In genomic region chr10:30940279-30940678, GRCh38 we compare ENCODE assay signal across 23 cellular contexts.
DNase-seq lines count a peak whose midpoint lies in the region; ATAC-seq, FAIRE-seq and TF ChIP-seq lines count a peak whose summit lies in the region.
"Had no signal": no experiment of that assay in that cellular context is flagged by ENCODE, and none has a peak within 500 bp of the region (broad histone marks: within the 10 kb centered on the region; RNA-seq: fewer than 3 reads in every experiment).

No MANE protein-coding gene starts in this region.

- WGBS in right lobe of liver (ENCODE audit: insufficient coverage, low coverage, low lambda C conversion rate, missing lambda C conversion rate) = 45% methylated on average over 7 of the region's 7 CpGs
- 19% methylated on average over 7 of the region's 7 CpGs for WGBS in HepG2 (ENCODE audit: low lambda C conversion rate)
- WGBS in sigmoid colon, 2 donors = 74 to 78% methylated on average over 7 of the region's 7 CpGs
- no CpG with 5 or more reads among the region's 7 CpGs for WGBS in H9 (ENCODE audit: extremely low coverage, insufficient read length, low lambda C conversion rate)

- no peak overlapping the region for H2BK12ac ChIP-seq in H9 (ENCODE audit: insufficient read length, low read depth, low read length)

- H3K27ac Mint-ChIP-seq in H9 = no peak overlapping the region
- H3K27ac Mint-ChIP-seq: B cell, CD14-positive monocyte, GM23338 had no signal

- H3K4me3 ChIP-seq in right lobe of liver (no peak overlapping the region), HepG2 (replicated peaks in 1 of 3; ENCODE audit: insufficient read depth in 1 of 3, low read depth in 2 of 3, low read length in 3 of 3) (no peak overlapping the region), sigmoid colon (no peak overlapping the region)
- H3K4me3 ChIP-seq: GM23338, Peyer's patch, SJCRH30 had no signal

- H3K27ac ChIP-seq in right lobe of liver (no peak overlapping the region), HepG2 (ENCODE audit: extremely low read length, insufficient read depth, low read length) (no peak overlapping the region), sigmoid colon (no peak overlapping the region), H9 (ENCODE audit: insufficient read length, low read depth, low read length) (no peak overlapping the region)
- H3K27ac ChIP-seq: Peyer's patch, SJCRH30 had no signal

- no peaks in the 10 kb centered on the region for H3K27me3 Mint-ChIP-seq in H9 (ENCODE audit: low read depth)
- H3K27me3 Mint-ChIP-seq: B cell had no signal

- FAIRE-seq in HepG2 (lab: Jason Lieb, UNC) = no peak

- in situ Hi-C loops in HepG2 (cut with HindIII; ENCODE audit: extremely low pct_ligation_motif_present, low pct_unique_long_range_greater_than_20kb) = no loop called here

- H3K23ac ChIP-seq in H9 (ENCODE audit: insufficient read length, low read depth, low read length) = no peak overlapping the region

- H2AFZ ChIP-seq in HepG2 (ENCODE audit: low read length) (no peak overlapping the region), H9 (ENCODE audit: low read length) (no peak overlapping the region)
- H2AFZ ChIP-seq: GM23338 had no signal

- H3K36me3 Mint-ChIP-seq in H9 (ENCODE audit: insufficient read depth in 1 of 3, low read depth in 3 of 3) = peaks cover 0 to 9% (median 0%) of the 10 kb centered on the region in 3 experiments; a peak in 2 of 7 replicates

- peaks cover 0 to 5% of the 10 kb centered on the region in 2 experiments; a peak in 2 of 5 replicates for H3K9me3 Mint-ChIP-seq in H9
- H3K9me3 Mint-ChIP-seq: GM23338 had no signal

- H3K4me2 ChIP-seq in HepG2 (ENCODE audit: low read depth, low read length) (no peak overlapping the region), H9 (ENCODE audit: insufficient read depth, insufficient read length, low read length) (no peak overlapping the region)
- H3K4me2 ChIP-seq: GM23338 had no signal

- H3K79me2 ChIP-seq in HepG2 (ENCODE audit: insufficient read depth, low read length) (no peaks in the 10 kb centered on the region), H9 (ENCODE audit: insufficient read depth, low read length) (no peaks in the 10 kb centered on the region)

- H3K4me1 ChIP-seq in right lobe of liver = peaks cover 0 to 13% (median 0%) of the 10 kb centered on the region in 4 donors
- H3K4me1 ChIP-seq in HepG2 (ENCODE audit: insufficient read depth, low read length) = peaks cover 11% of the 10 kb centered on the region
- peaks cover 0 to 13% (median 10%) of the 10 kb centered on the region in 4 donors for H3K4me1 ChIP-seq in sigmoid colon
- no peaks in the 10 kb centered on the region for H3K4me1 ChIP-seq in H9 (ENCODE audit: insufficient read depth, low read length)
- H3K4me1 ChIP-seq: Peyer's patch, SJCRH30 had no signal

- DNase-seq in right lobe of liver = no peak
- no peak for DNase-seq in HepG2 (ENCODE audit: low spot score)
- DNase-seq in dermis microvascular lymphatic vessel endothelial cell (ENCODE audit: low read depth in 2 of 2) = peak; percentile 80 to 88
- DNase-seq in lung microvascular endothelial cell (ENCODE audit: low read depth in 2 of 2) = peak; percentile 70 to 95
- no peak for DNase-seq in sigmoid colon
- DNase-seq in H9 = no peak
- DNase-seq: GDM1, HCEC 1CT, Kasumi-1, NCI-H1048, NCI-H1417 treated with DMSO at 0.1 percent for 48 hours, NCI-H187, NCI-H2107, NCI-H226, NCI-H524 treated with DMSO at 0.1 percent for 48 hours, NCI-H82, Peyer's patch had no signal

- TF ChIP-seq CTCF in right lobe of liver (IDR thresholded peaks at IDR 0.05) (no peak), HepG2 (CRISPR knock-in tag; IDR thresholded peaks at IDR 0.05) (no peak), sigmoid colon (IDR thresholded peaks at IDR 0.05) (no peak), H9 (conservative IDR thresholded peaks at IDR 0.05) (no peak)

- TF ChIP-seq RAD21 in HepG2 (CRISPR knock-in tag; IDR thresholded peaks at IDR 0.05) = no peak

- ATAC-seq in right lobe of liver = peak in 3 of 4 donors; percentile 56 to 71 (median 68)
- no peak for ATAC-seq in HepG2
- ATAC-seq in HG03108 (IDR thresholded peaks at IDR 0.05; ENCODE audit: unreplicated experiment) = no peak
- ATAC-seq in HG03469 (IDR thresholded peaks at IDR 0.05; ENCODE audit: unreplicated experiment) = no peak
- ATAC-seq: GM23338 had no signal

- H3K18ac ChIP-seq in H9 (ENCODE audit: insufficient read length, low read depth, low read length) = no peak overlapping the region

- no peak overlapping the region for H3K56ac ChIP-seq in H9 (ENCODE audit: insufficient read length, low read depth, low read length)

- H4K91ac ChIP-seq in H9 (ENCODE audit: insufficient read length, low read depth, low read length) = no peak overlapping the region

- no peak overlapping the region for H2BK15ac ChIP-seq in H9 (ENCODE audit: low read depth, low read length)

- no peak overlapping the region for H2BK120ac ChIP-seq in H9 (ENCODE audit: low read depth, low read length, poor library complexity, severe bottlenecking)

- H3K4ac ChIP-seq in H9 (ENCODE audit: low read depth, low read length) = no peak overlapping the region

- H4K8ac ChIP-seq in H9 (replicated peaks; ENCODE audit: insufficient read length, low read depth, low read length) = no peak overlapping the region

- CTCF ChIA-PET in HepG2 (lab: Yijun Ruan, JAX; ENCODE audit: low intra/inter-chr PET ratio, low total read pairs) = no interaction called here

- no TSS peak for BruUV-seq in HepG2 (replicated peaks; lab: Mats Ljungman, UMichigan)

- TF ChIP-seq EP300 in HepG2 (IDR thresholded peaks at IDR 0.05; ENCODE audit: low read depth in 2 of 2, low read length in 2 of 2) (no peak), HepG2 (CRISPR knock-in tag; IDR thresholded peaks at IDR 0.05; ENCODE audit: borderline replicate concordance) (no peak), sigmoid colon (IDR thresholded peaks at IDR 0.05) (no peak)

- intact Hi-C loops in right lobe of liver (cut with DNase I) (no loop called here), HepG2 (cut with micrococcal nuclease; ENCODE audit: unreplicated experiment) (no loop called here), sigmoid colon (cut with DNase I) (no loop called here)

- H4K5ac ChIP-seq in H9 (ENCODE audit: insufficient read length, low read depth, low read length) = no peak overlapping the region

- POLR2A ChIA-PET in HepG2 (lab: Yijun Ruan, JAX) = no interaction called here

- H2AK5ac ChIP-seq in H9 (ENCODE audit: insufficient read length, low read length) = no peak overlapping the region

- H3K23me2 ChIP-seq in H9 (ENCODE audit: insufficient read length, low read depth, low read length, poor library complexity, severe bottlenecking) = no peaks in the 10 kb centered on the region

- no peaks in the 10 kb centered on the region for H4K20me1 ChIP-seq in HepG2 (ENCODE audit: insufficient read depth, low read length)
- H4K20me1 ChIP-seq in H9 (ENCODE audit: control insufficient read depth, insufficient read depth, insufficient read length) = no peaks in the 10 kb centered on the region

- no peak overlapping the region for H3K14ac ChIP-seq in H9 (ENCODE audit: insufficient read depth, low read length)

- no peak overlapping the region for H3K9ac ChIP-seq in HepG2 (ENCODE audit: insufficient read depth, low read depth, low read length)
- H3K9ac ChIP-seq in H9 (ENCODE audit: extremely low read depth, insufficient read length, low read length) = no peak overlapping the region

- no peak overlapping the region for H3T11ph ChIP-seq in H9 (ENCODE audit: low read length)

- H3K4me1 Mint-ChIP-seq in H9 = peaks cover 8 to 9% of the 10 kb centered on the region in 2 experiments
- H3K4me1 Mint-ChIP-seq: B cell had no signal

- no peak overlapping the region for H2BK5ac ChIP-seq in H9 (ENCODE audit: insufficient read length, low read length)

- H3K36me3 ChIP-seq in right lobe of liver (no peaks in the 10 kb centered on the region), HepG2 (replicated peaks in 1 of 2; ENCODE audit: control insufficient read depth in 1 of 2, insufficient read depth in 2 of 2, low read length in 2 of 2) (no peaks in the 10 kb centered on the region), sigmoid colon (peaks cover 0 to 5% (median 0%) of the 10 kb centered on the region in 4 donors)
- H3K36me3 ChIP-seq: Peyer's patch, SJCRH30 had no signal

- no peak overlapping the region for H2BK20ac ChIP-seq in H9 (ENCODE audit: low read depth, low read length, poor library complexity, severe bottlenecking)

- H3K27me3 ChIP-seq in right lobe of liver (no peaks in the 10 kb centered on the region), HepG2 (ENCODE audit: control insufficient read depth in 1 of 2, insufficient read depth in 2 of 2, low read length in 2 of 2) (no peaks in the 10 kb centered on the region), sigmoid colon (no peaks in the 10 kb centered on the region), H9 (ENCODE audit: insufficient read depth, low read length) (no peaks in the 10 kb centered on the region)
- H3K27me3 ChIP-seq: Peyer's patch, SJCRH30 had no signal

- H3K9me3 ChIP-seq in right lobe of liver (no peaks in the 10 kb centered on the region), HepG2 (ENCODE audit: low read length) (peaks cover 9% of the 10 kb centered on the region), sigmoid colon (no peaks in the 10 kb centered on the region), H9 (ENCODE audit: control insufficient read depth, low read depth, low read length) (no peaks in the 10 kb centered on the region)
- H3K9me3 ChIP-seq: Peyer's patch, SJCRH30 had no signal

- TF ChIP-seq POLR2A in right lobe of liver (IDR thresholded peaks at IDR 0.05) (no peak), HepG2 (IDR thresholded peaks at IDR 0.05; ENCODE audit: insufficient read depth in 1 of 2, low read depth in 2 of 2, low read length in 2 of 2) (no peak), sigmoid colon (IDR thresholded peaks at IDR 0.05) (no peak)

- H3K79me1 ChIP-seq in H9 (ENCODE audit: insufficient read depth, low read depth, low read length, poor library complexity, severe bottlenecking) = no peaks in the 10 kb centered on the region

- no peak overlapping the region for H3K4me3 Mint-ChIP-seq in H9
- H3K4me3 Mint-ChIP-seq: B cell, CD14-positive monocyte, GM23338 had no signal

TF ChIP-seq in HepG2, 621 proteins besides CTCF, POLR2A, EP300 and RAD21 (continues in another document):
- no peak for TF ChIP-seq ESRRA (CRISPR knock-in tag; IDR thresholded peaks at IDR 0.05; ENCODE audit: low read depth)
- TF ChIP-seq BORCS8-MEF2B (CRISPR knock-in tag; IDR thresholded peaks at IDR 0.05) = no peak
- no peak for TF ChIP-seq GLMP (CRISPR knock-in tag; IDR thresholded peaks at IDR 0.05; ENCODE audit: borderline replicate concordance)

Comparison
In these comparisons a context has a peak if more than half of its experiments do, and no peak if none do; other contexts are left out.
1. ATAC-seq: peak in right lobe of liver (3 of 4); none in HepG2 (single experiment), HG03108 (single experiment) and HG03469 (single experiment).
2. DNase-seq: peak in dermis microvascular lymphatic vessel endothelial cell (2 of 2) and lung microvascular endothelial cell (2 of 2); none in right lobe of liver (0 of 3), HepG2 (single experiment), sigmoid colon (single experiment) and H9 (single experiment).